Comparison of ENCODE assay signal across 23 cellular contexts in genomic region chr3:149720918-149721317, GRCh38.
"Had no signal": no experiment of that assay in that cellular context is flagged by ENCODE, and none has a peak within 500 bp of the region (broad histone marks: within the 10 kb centered on the region; RNA-seq: fewer than 3 reads in every experiment).

No MANE protein-coding gene starts in this region.

- H3K27ac Mint-ChIP-seq: mesothelial cell of epicardium; naive B cell; naive thymus-derived CD8-positive, alpha-beta T cell had no signal

- H3K4me1 ChIP-seq: foreskin keratinocyte had no signal

- H3K4me3 ChIP-seq: coronary artery, dorsolateral prefrontal cortex, esophagus muscularis mucosa, gastroesophageal sphincter, heart left ventricle, hepatocyte, left lung, lower lobe of right lung, mucosa of descending colon had no signal

- H3K36me3 ChIP-seq: esophagus muscularis mucosa, heart left ventricle, left lung, lower lobe of right lung had no signal

- H3K4me3 Mint-ChIP-seq: mesothelial cell of epicardium; naive thymus-derived CD8-positive, alpha-beta T cell had no signal

- H3K27ac ChIP-seq: coronary artery, dorsolateral prefrontal cortex, esophagus muscularis mucosa, foreskin keratinocyte, gastroesophageal sphincter, heart left ventricle, hepatocyte, left lung, lower lobe of right lung had no signal

- H3K4me1 Mint-ChIP-seq: naive B cell; naive thymus-derived CD8-positive, alpha-beta T cell had no signal

- DNase-seq: dermis blood vessel endothelial cell; dorsolateral prefrontal cortex; effector CD4-positive, alpha-beta T cell; effector memory CD4-positive, alpha-beta T cell; foreskin keratinocyte; heart left ventricle; hypothalamus; left cardiac atrium; left lung; left ventricle myocardium superior; lower lobe of right lung; mesenchymal stem cell; mucosa of descending colon; naive B cell; naive thymus-derived CD8-positive, alpha-beta T cell had no signal

- H3K27me3 ChIP-seq: dorsolateral prefrontal cortex, esophagus muscularis mucosa, foreskin keratinocyte, gastroesophageal sphincter, heart left ventricle, hepatocyte, left lung had no signal

- H3K4me2 ChIP-seq: hepatocyte had no signal

- ATAC-seq: foreskin keratinocyte; gastroesophageal sphincter; heart left ventricle; left cardiac atrium; left lung; left ventricle myocardium superior; lower lobe of right lung; mucosa of descending colon; naive thymus-derived CD8-positive, alpha-beta T cell had no signal

- H2AFZ ChIP-seq: hepatocyte had no signal

- FAIRE-seq: endothelial cell of umbilical vein, frontal cortex, keratinocyte had no signal

- H3K79me2 ChIP-seq: hepatocyte had no signal
